ENCODE assay signal across 8 cellular contexts in the genomic region with DNA sequence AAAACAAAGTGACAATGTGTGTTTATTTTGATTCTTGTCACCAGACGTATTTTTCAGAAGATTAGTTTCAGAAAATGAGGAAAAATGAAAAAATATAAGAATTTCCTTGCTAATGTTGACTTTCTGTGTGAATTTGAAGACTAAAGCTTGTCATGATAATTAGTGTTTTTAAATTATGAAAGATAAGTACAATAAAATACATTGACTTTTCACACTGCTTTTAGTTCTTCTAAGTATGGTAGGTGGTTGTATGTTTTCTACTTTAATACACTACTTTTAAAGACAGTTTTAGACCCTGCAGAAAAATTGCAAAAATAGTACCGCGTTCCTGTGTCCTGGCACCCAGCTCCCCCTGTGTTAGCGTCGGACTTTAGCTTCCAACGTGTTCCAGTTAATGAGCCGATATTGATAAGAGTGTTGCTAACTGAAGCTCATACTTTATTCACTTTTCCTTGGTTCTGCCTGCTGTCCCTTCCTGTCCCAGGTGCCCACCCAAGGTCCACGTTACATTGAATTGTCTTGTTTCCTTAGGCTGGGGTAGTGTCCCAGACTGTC. TPM values are rescaled to one million over a fixed set of nuclear protein-coding genes. Genes with fewer than 3 reads are reported as not detected.
DNase-seq lines count a peak whose midpoint lies in the region; ATAC-seq and TF ChIP-seq lines count a peak whose summit lies in the region.

No MANE protein-coding gene starts in this region.

- H2AFZ ChIP-seq in IMR-90 (replicated peaks; ENCODE audit: low read length, poor library complexity): peak overlapping the region; percentile 96

- H3K56ac ChIP-seq in IMR-90 (ENCODE audit: extremely low read depth, insufficient read depth, low read length): peak overlapping the region; percentile 93

- H3K4me3 ChIP-seq in BJ (ENCODE audit: low read depth, low read length) (peak overlapping the region; percentile 87), IMR-90 (ENCODE audit: insufficient read depth, low read depth, low read length) (peak overlapping the region; percentile 66), muscle layer of duodenum (ENCODE audit: low read depth in 1 of 2, low read length in 2 of 2) (peak overlapping the region; percentile 88 to 92)

- peak overlapping the region; percentile 77 for H3K23ac ChIP-seq in IMR-90 (ENCODE audit: low read depth, low read length)

- in situ Hi-C loops in IMR-90 (cut with MboI; ENCODE audit: low sequenced_read_pairs): no loop called here
- in situ Hi-C loops in ACHN (cut with HindIII; ENCODE audit: low pct_ligation_motif_present, low pct_unique_long_range_greater_than_20kb, low sequenced_read_pairs): no loop called here

- no peak for TF ChIP-seq POLR2A in IMR-90 (IDR thresholded peaks at IDR 0.05; ENCODE audit: low read depth, low read length)

- peaks cover 11% of the 10 kb centered on the region for H3K9me1 ChIP-seq in IMR-90 (ENCODE audit: insufficient read depth, low read length)

- intact Hi-C loops in IMR-90 (cut with micrococcal nuclease): loop anchor here (1.0 to 10.0 kb wide), 4 partner anchors 47 to 340 kb away; a partner anchor contains a TSS

- H4K8ac ChIP-seq in IMR-90 (ENCODE audit: low read depth in 2 of 2, low read length in 2 of 2): peak overlapping the region; percentile 62 to 76

- WGBS in IMR-90 (ENCODE audit: extremely low coverage in 2 of 2, insufficient read length in 1 of 2), 2 experiments: no CpG with 5 or more reads among the region's 8 CpGs

- BruUV-seq in IMR-90 (replicated peaks; lab: Mats Ljungman, UMichigan): no TSS peak

- dilution Hi-C loops in IMR-90 (cut with HindIII; ENCODE audit: low sequenced_read_pairs, unreplicated experiment): no loop called here

- H2AK9ac ChIP-seq in IMR-90 (replicated peaks; ENCODE audit: low read depth, low read length, poor library complexity): peak overlapping the region; percentile 96

- H3K36me3 ChIP-seq in BJ (ENCODE audit: control insufficient read depth, insufficient read depth, low read length): peaks cover 2% of the 10 kb centered on the region; the same call in 1 of the 2 replicates
- H3K36me3 ChIP-seq in IMR-90 (ENCODE audit: control insufficient read depth, insufficient read depth, low read length): peaks cover 8% of the 10 kb centered on the region
- H3K36me3 ChIP-seq in muscle layer of duodenum (ENCODE audit: control insufficient read depth in 1 of 2, insufficient read depth in 2 of 2, low read length in 2 of 2): peaks cover 4 to 26% of the 10 kb centered on the region in 2 donors

- TF ChIP-seq CTCF in BJ (IDR thresholded peaks at IDR 0.05; ENCODE audit: insufficient read depth, low read depth, low read length): no peak
- TF ChIP-seq CTCF in IMR-90 (conservative IDR thresholded peaks at IDR 0.05; ENCODE audit: low read depth, low read length): no peak

- peak overlapping the region; percentile 35; the same call in 1 of the 2 replicates for H3K18ac ChIP-seq in IMR-90 (ENCODE audit: low read depth, low read length)

- ATAC-seq in IMR-90 (ENCODE audit: low read depth): no peak
- no peak for ATAC-seq in HG02840 (IDR thresholded peaks at IDR 0.05; ENCODE audit: low FRiP score, unreplicated experiment)
- no peak for ATAC-seq in GM19328 (IDR thresholded peaks at IDR 0.05; ENCODE audit: unreplicated experiment)

- DNase-seq in BJ (ENCODE audit: low read depth) (no peak), IMR-90 (no peak), cerebellar cortex (ENCODE audit: low spot score) (peak; percentile 13), ACHN (no peak)
- no peak for DNase-seq in stimulated activated CD4-positive, alpha-beta T cell treated with anti-CD3 and anti-CD28 coated beads, Interleukin-1b, Interleukin-23, amount 100 ng/mL, for 48 hours

- peak overlapping the region; percentile 93 for H3K4me2 ChIP-seq in IMR-90 (ENCODE audit: low read depth, low read length)

- H3K14ac ChIP-seq in IMR-90 (replicated peaks; ENCODE audit: low read depth, low read length): peak overlapping the region; percentile 77

- no peak overlapping the region for H2BK20ac ChIP-seq in IMR-90 (ENCODE audit: low read depth, low read length)

- H3K9ac ChIP-seq in IMR-90 (ENCODE audit: low read depth, low read length): peak overlapping the region; percentile 97

- peak overlapping the region; percentile 80; the same call in 1 of the 2 replicates for H2AK5ac ChIP-seq in IMR-90 (ENCODE audit: low read depth, low read length)

- peak overlapping the region; percentile 40 for H2BK5ac ChIP-seq in IMR-90 (ENCODE audit: low read depth, low read length, poor library complexity, severe bottlenecking)

- POLR2A ChIA-PET in BJ (lab: Charles Lee): no interaction called here
- POLR2A ChIA-PET in IMR-90 (lab: Charles Lee; ENCODE audit: unreplicated experiment): interaction anchor here (0.7 kb wide), 1 partner anchor 75 kb away, joined by 3 read pairs; no protein-coding TSS in a partner anchor

- H3K27ac ChIP-seq in IMR-90 (ENCODE audit: insufficient read depth, low read length): peak overlapping the region; percentile 74
- H3K27ac ChIP-seq in muscle layer of duodenum (ENCODE audit: low read length): peak overlapping the region; percentile 65

- H2BK15ac ChIP-seq in IMR-90 (ENCODE audit: low read depth, low read length): no peak overlapping the region

- CTCF ChIA-PET in BJ (lab: Yijun Ruan, JAX): interaction anchor here (0.6 to 2.0 kb wide), 5 partner anchors 9 to 222 kb away, joined by 3 to 6 read pairs (median 4); no protein-coding TSS in a partner anchor
- CTCF ChIA-PET in IMR-90 (lab: Yijun Ruan, JAX): interaction anchor here (0.6 kb wide), 1 partner anchor 91 kb away, joined by 4 read pairs; no protein-coding TSS in a partner anchor

- H3K27me3 ChIP-seq in BJ (ENCODE audit: control insufficient read depth, insufficient read depth, low read length) (no peaks in the 10 kb centered on the region), IMR-90 (ENCODE audit: control insufficient read depth, insufficient read depth, low read length) (no peaks in the 10 kb centered on the region), muscle layer of duodenum (ENCODE audit: low read depth, low read length) (no peaks in the 10 kb centered on the region)

- H4K20me1 ChIP-seq in IMR-90 (ENCODE audit: insufficient read depth, low read length): no peaks in the 10 kb centered on the region

- H3K9me3 ChIP-seq in IMR-90 (ENCODE audit: control insufficient read depth, insufficient read depth, low read length) (no peaks in the 10 kb centered on the region), muscle layer of duodenum (ENCODE audit: control insufficient read depth in 1 of 2, low read length in 2 of 2) (no peaks in the 10 kb centered on the region)

- H3K4ac ChIP-seq in IMR-90 (ENCODE audit: low read depth, low read length): peak overlapping the region; percentile 73

- H3K79me1 ChIP-seq in IMR-90 (ENCODE audit: low read depth in 1 of 2, low read length in 2 of 2): peaks cover 20 to 44% of the 10 kb centered on the region in 2 experiments

- H4K91ac ChIP-seq in IMR-90 (ENCODE audit: insufficient read depth, low read depth, low read length): peak overlapping the region; percentile 78; the same call in 1 of the 2 replicates

- no peak for TF ChIP-seq RAD21 in IMR-90 (IDR thresholded peaks at IDR 0.05; ENCODE audit: low read length)

- no peak overlapping the region for H2BK120ac ChIP-seq in IMR-90 (ENCODE audit: low read depth, low read length)

- H4K5ac ChIP-seq in IMR-90 (ENCODE audit: low read depth, low read length): peak overlapping the region; percentile 28; the same call in 1 of the 2 replicates

- peaks cover 3% of the 10 kb centered on the region; the same call in 1 of the 2 replicates for H3K4me1 ChIP-seq in IMR-90 (ENCODE audit: control insufficient read depth, insufficient read depth, low read length)
- H3K4me1 ChIP-seq in muscle layer of duodenum (ENCODE audit: control insufficient read depth in 1 of 2, insufficient read depth in 2 of 2, low read length in 2 of 2): peaks cover 5 to 13% of the 10 kb centered on the region in 2 donors

TF ChIP-seq in IMR-90, 13 proteins besides CTCF, POLR2A, EP300 and RAD21:
- TF ChIP-seq FOS (IDR thresholded peaks at IDR 0.05; ENCODE audit: low read depth, low read length) (no peak), MXI1 (IDR thresholded peaks at IDR 0.05; ENCODE audit: borderline replicate concordance, low read depth, low read length) (no peak), SMC3 (IDR thresholded peaks at IDR 0.05; ENCODE audit: low read depth, low read length) (no peak)
- TF ChIP-seq, protein P1, sequence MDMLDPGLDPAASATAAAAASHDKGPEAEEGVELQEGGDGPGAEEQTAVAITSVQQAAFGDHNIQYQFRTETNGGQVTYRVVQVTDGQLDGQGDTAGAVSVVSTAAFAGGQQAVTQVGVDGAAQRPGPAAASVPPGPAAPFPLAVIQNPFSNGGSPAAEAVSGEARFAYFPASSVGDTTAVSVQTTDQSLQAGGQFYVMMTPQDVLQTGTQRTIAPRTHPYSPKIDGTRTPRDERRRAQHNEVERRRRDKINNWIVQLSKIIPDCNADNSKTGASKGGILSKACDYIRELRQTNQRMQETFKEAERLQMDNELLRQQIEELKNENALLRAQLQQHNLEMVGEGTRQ (IDR thresholded peaks at IDR 0.05; ENCODE audit: low read depth, low read length): no peak

RNA-seq across cellular contexts. Expression of a gene that starts 0.7 kb away (rescaled TPM):
- polyA plus RNA-seq in BJ (2011; rRNA removed) (26.1 and 32.4 TPM in 2 replicates), IMR-90 (2012; rRNA removed) (37.8 and 38.0 TPM in 2 replicates)
- polyA minus RNA-seq in BJ (2011; rRNA and poly(A)+ RNA removed): 8.7 and 14.3 TPM in 2 replicates
- 21.0 and 25.0 TPM in 2 replicates for total RNA-seq in IMR-90 (2012; rRNA removed)
- polyA plus RNA-seq in IMR-90 (2012; cell fraction: cytosol; rRNA removed): 25.3 and 38.3 TPM in 2 replicates
- 32.7 and 71.5 TPM in 2 replicates for polyA plus RNA-seq in IMR-90 (2012; cell fraction: nucleus; rRNA removed; ENCODE audit: low replicate concordance)

RNA-seq across cellular contexts. Expression of a gene that starts 46.6 kb away (rescaled TPM):
- 95.8 and 117 TPM in 2 replicates for polyA plus RNA-seq in BJ (2011; rRNA removed)
- 32.8 and 38.3 TPM in 2 replicates for polyA minus RNA-seq in BJ (2011; rRNA and poly(A)+ RNA removed)
- total RNA-seq in IMR-90 (2012; rRNA removed): 38.7 and 72.8 TPM in 2 replicates
- 103 and 130 TPM in 2 replicates for polyA plus RNA-seq in IMR-90 (2012; rRNA removed)
- 55.2 and 96.9 TPM in 2 replicates for polyA plus RNA-seq in IMR-90 (2012; cell fraction: cytosol; rRNA removed)
- polyA plus RNA-seq in IMR-90 (2012; cell fraction: nucleus; rRNA removed; ENCODE audit: low replicate concordance): 22.7 and 54.6 TPM in 2 replicates
